ENCODE assay signal across 8 cellular contexts in genomic region chr19:45645631-45646344, GRCh38. TPM values are rescaled to one million over a fixed set of nuclear protein-coding genes. Genes with fewer than 3 reads are reported as not detected.
DNase-seq lines count a peak whose midpoint lies in the region; ATAC-seq and TF ChIP-seq lines count a peak whose summit lies in the region.

No MANE protein-coding gene starts in this region.

- H3K4me1 Mint-ChIP-seq in activated CD8-positive, alpha-beta T cell treated with anti-CD3 and anti-CD28 coated beads, Interleukin-2, amount 10 ng/mL, durations not matched to agents 7 days and 5 days (ENCODE audit: low read depth) = peaks cover 47% of the 10 kb centered on the region

- no peaks in the 10 kb centered on the region for H3K36me3 ChIP-seq in lower lobe of right lung

- H3K27me3 Mint-ChIP-seq in activated CD8-positive, alpha-beta T cell treated with anti-CD3 and anti-CD28 coated beads, Interleukin-2, amount 10 ng/mL, durations not matched to agents 7 days and 5 days (ENCODE audit: low read depth) = peaks cover 2% of the 10 kb centered on the region

- H3K4me3 ChIP-seq in lower lobe of right lung = peak overlapping the region; percentile 54

- peak overlapping the region; percentile 56 for H3K27ac ChIP-seq in lower lobe of right lung

- peak; percentile 96 for DNase-seq in Daoy (ENCODE audit: low read depth)
- DNase-seq in NCI-H526 treated with DMSO at 0.1 percent for 48 hours (lab: John Stamatoyannopoulos, UW) = peak; percentile 84
- peak; percentile 87 for DNase-seq in activated CD8-positive, alpha-beta T cell treated with anti-CD3 and anti-CD28 coated beads, Interleukin-2, amount 10 ng/mL, durations not matched to agents 7 days and 5 days
- DNase-seq in effector CD4-positive, alpha-beta T cell = peak; percentile 65
- peak; percentile 76 for DNase-seq in lower lobe of right lung
- peak in 2 of 3 experiments; percentile 55 for DNase-seq in stimulated activated CD4-positive, alpha-beta T cell treated with anti-CD3 and anti-CD28 coated beads, TNF-alpha, amount 100 ng/mL, for 4 hours (ENCODE audit: low read depth in 3 of 3)
- DNase-seq in SW 1271 (lab: John Stamatoyannopoulos, UW) = no peak

- TF ChIP-seq CTCF in lower lobe of right lung (IDR thresholded peaks at IDR 0.05) = no peak

- CTCF ChIA-PET in activated CD8-positive, alpha-beta T cell treated with anti-CD3 and anti-CD28 coated beads, Interleukin-2, amount 10 ng/mL, durations not matched to agents 7 days and 5 days (lab: Charles Lee) = interaction anchor here (0.7 to 2.1 kb wide), 12 partner anchors 10 to 242 kb away, joined by 3 to 18 read pairs (median 6); partner anchors contain the start of genes GIPR, QPCTL and SNRPD2

- peaks cover 1% of the 10 kb centered on the region for H3K36me3 Mint-ChIP-seq in activated CD8-positive, alpha-beta T cell treated with anti-CD3 and anti-CD28 coated beads, Interleukin-2, amount 10 ng/mL, durations not matched to agents 7 days and 5 days (ENCODE audit: low read depth)

- POLR2A ChIA-PET in activated CD8-positive, alpha-beta T cell treated with anti-CD3 and anti-CD28 coated beads, Interleukin-2, amount 10 ng/mL, durations not matched to agents 7 days and 5 days (lab: Charles Lee) = interaction anchor here (0.8 to 0.9 kb wide), 2 partner anchors 29 to 72 kb away, joined by 3 to 4 read pairs; no protein-coding TSS in a partner anchor

- no peaks in the 10 kb centered on the region for H3K9me3 Mint-ChIP-seq in activated CD8-positive, alpha-beta T cell treated with anti-CD3 and anti-CD28 coated beads, Interleukin-2, amount 10 ng/mL, durations not matched to agents 7 days and 5 days (ENCODE audit: insufficient read depth)

- H3K27ac Mint-ChIP-seq in activated CD8-positive, alpha-beta T cell treated with anti-CD3 and anti-CD28 coated beads, Interleukin-2, amount 10 ng/mL, durations not matched to agents 7 days and 5 days = peak overlapping the region; percentile 64

- H3K27me3 ChIP-seq in lower lobe of right lung (ENCODE audit: low read depth) = peaks cover 24% of the 10 kb centered on the region

- intact Hi-C loops in lower lobe of right lung (cut with DNase I) = no loop called here

- H3K9me3 ChIP-seq in lower lobe of right lung = no peaks in the 10 kb centered on the region

- peaks cover 39% of the 10 kb centered on the region for H3K4me1 ChIP-seq in lower lobe of right lung

- ATAC-seq in HG02885 (IDR thresholded peaks at IDR 0.05; ENCODE audit: poor library complexity, unreplicated experiment) = peak; percentile 42
- peak; percentile 59 for ATAC-seq in activated CD8-positive, alpha-beta T cell treated with anti-CD3 and anti-CD28 coated beads, Interleukin-2, amount 10 ng/mL, durations not matched to agents 7 days and 5 days
- peak in 1 of 2 donors; percentile 62 for ATAC-seq in lower lobe of right lung

- peak overlapping the region; percentile 76 for H3K4me3 Mint-ChIP-seq in activated CD8-positive, alpha-beta T cell treated with anti-CD3 and anti-CD28 coated beads, Interleukin-2, amount 10 ng/mL, durations not matched to agents 7 days and 5 days

RNA-seq across cellular contexts. Expression of gene EML2, which starts 6.6 kb away (rescaled TPM):
- total RNA-seq in Daoy (2014; rRNA removed; shearing (Covaris generic)) = 13.0 and 14.2 TPM in 2 replicates
- 10 to 100 TPM; 93.6 to 97.6 TPM for total RNA-seq in activated CD8-positive, alpha-beta T cell treated with anti-CD3 and anti-CD28 coated beads, Interleukin-2, amount 10 ng/mL, durations not matched to agents 7 days and 5 days
- 51.4 TPM for total RNA-seq in lower lobe of right lung

RNA-seq across cellular contexts. Expression of gene GIPR, which starts 22.2 kb away (rescaled TPM):
- total RNA-seq in Daoy (2014; rRNA removed; shearing (Covaris generic)) = not detected in 2 replicates
- total RNA-seq in activated CD8-positive, alpha-beta T cell treated with anti-CD3 and anti-CD28 coated beads, Interleukin-2, amount 10 ng/mL, durations not matched to agents 7 days and 5 days = 1 to 10 TPM; 7.0 to 9.2 TPM
- total RNA-seq in lower lobe of right lung = 7.5 TPM

RNA-seq across cellular contexts. Expression of gene GPR4, which starts 43.8 kb away (rescaled TPM):
- not detected in 2 replicates for total RNA-seq in Daoy (2014; rRNA removed; shearing (Covaris generic))
- not detected for total RNA-seq in activated CD8-positive, alpha-beta T cell treated with anti-CD3 and anti-CD28 coated beads, Interleukin-2, amount 10 ng/mL, durations not matched to agents 7 days and 5 days
- total RNA-seq in lower lobe of right lung = 10.5 TPM

RNA-seq across cellular contexts. Expression of gene SNRPD2, which starts 46.0 kb away (rescaled TPM):
- 580 and 625 TPM in 2 replicates for total RNA-seq in Daoy (2014; rRNA removed; shearing (Covaris generic))
- total RNA-seq in activated CD8-positive, alpha-beta T cell treated with anti-CD3 and anti-CD28 coated beads, Interleukin-2, amount 10 ng/mL, durations not matched to agents 7 days and 5 days = 100 to 1,000 TPM; 634 to 652 TPM
- total RNA-seq in lower lobe of right lung = 229 TPM

RNA-seq across cellular contexts. Expression of gene QPCTL, which starts 46.7 kb away (rescaled TPM):
- 13.0 and 22.3 TPM in 2 replicates for total RNA-seq in Daoy (2014; rRNA removed; shearing (Covaris generic))
- total RNA-seq in activated CD8-positive, alpha-beta T cell treated with anti-CD3 and anti-CD28 coated beads, Interleukin-2, amount 10 ng/mL, durations not matched to agents 7 days and 5 days = 1 to 10 TPM; 6.7 to 8.0 TPM
- 5.0 TPM for total RNA-seq in lower lobe of right lung

Comparison
In these comparisons a context has a peak if more than half of its experiments do, and no peak if none do; other contexts are left out.
1. DNase-seq: peak in Daoy (single experiment), NCI-H526 treated with DMSO at 0.1 percent for 48 hours (single experiment), activated CD8-positive, alpha-beta T cell treated with anti-CD3 and anti-CD28 coated beads, Interleukin-2, amount 10 ng/mL, durations not matched to agents 7 days and 5 days (single experiment), effector CD4-positive, alpha-beta T cell (single experiment), lower lobe of right lung (single experiment) and stimulated activated CD4-positive, alpha-beta T cell treated with anti-CD3 and anti-CD28 coated beads, TNF-alpha, amount 100 ng/mL, for 4 hours (2 of 3); none in SW 1271 (0 of 2).
2. RNA of gene GPR4, which starts 43.8 kb away (total RNA-seq): 10.5 TPM in lower lobe of right lung (single experiment); not detected in Daoy and not detected in activated CD8-positive, alpha-beta T cell treated with anti-CD3 and anti-CD28 coated beads, Interleukin-2, amount 10 ng/mL, durations not matched to agents 7 days and 5 days; every median in the first group is over 10 times any median in the second.